In the genomic region with DNA sequence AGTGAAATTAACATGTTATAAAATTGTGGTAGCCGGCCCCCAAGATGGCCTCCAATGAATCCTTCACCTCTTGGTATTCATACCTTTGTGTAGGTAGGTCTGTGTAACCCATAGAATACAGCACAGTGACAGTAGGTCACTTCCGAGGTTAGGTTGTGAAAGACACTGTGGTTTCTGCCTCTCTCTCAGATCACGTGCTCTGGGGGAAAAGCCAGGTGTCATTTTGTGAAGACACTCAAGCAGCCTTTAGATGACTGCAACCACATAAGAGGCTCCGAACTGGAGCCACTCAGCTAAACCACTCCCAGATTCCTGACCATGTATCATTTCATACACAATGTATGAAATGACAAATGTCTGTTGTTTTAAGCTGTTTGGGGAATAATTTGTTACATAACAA, we compare ENCODE assay signal across 9 cellular contexts. TPM values are rescaled to one million over a fixed set of nuclear protein-coding genes. Genes with fewer than 3 reads are reported as not detected.
DNase-seq lines count a peak whose midpoint lies in the region; ATAC-seq and TF ChIP-seq lines count a peak whose summit lies in the region.
"Had no signal": no experiment of that assay in that cellular context is flagged by ENCODE, and none has a peak within 500 bp of the region (broad histone marks: within the 10 kb centered on the region; RNA-seq: fewer than 3 reads in every experiment).

No MANE protein-coding gene starts in this region.

- no peaks in the 10 kb centered on the region for H3K9me2 ChIP-seq in PC-3 (replicated peaks; ENCODE audit: low read length)

- peaks cover 0 to 12% of the 10 kb centered on the region in 2 donors for H3K36me3 Mint-ChIP-seq in CD4-positive, alpha-beta memory T cell
- peaks cover 7% of the 10 kb centered on the region for H3K36me3 Mint-ChIP-seq in activated CD8-positive, alpha-beta T cell treated with anti-CD3 and anti-CD28 coated beads, Interleukin-2, amount 10 ng/mL, durations not matched to agents 7 days and 5 days (ENCODE audit: low read depth)
- peaks cover 40% of the 10 kb centered on the region for H3K36me3 Mint-ChIP-seq in nephron progenitor cell (ENCODE audit: low read depth)

- BruUV-seq in IMR-90 (replicated peaks; lab: Mats Ljungman, UMichigan) (no TSS peak), PC-3 (replicated peaks; lab: Mats Ljungman, UMichigan) (no TSS peak)

- H3K4ac ChIP-seq in IMR-90 (ENCODE audit: low read depth, low read length), result no peak overlapping the region

- no peak for TF ChIP-seq POLR2A in IMR-90 (IDR thresholded peaks at IDR 0.05; ENCODE audit: low read depth, low read length)

- H2AK9ac ChIP-seq in IMR-90 (replicated peaks; ENCODE audit: low read depth, low read length, poor library complexity), result no peak overlapping the region

- peaks cover 18 to 29% (median 18%) of the 10 kb centered on the region in 4 donors for H3K4me1 Mint-ChIP-seq in CD4-positive, alpha-beta memory T cell
- peaks cover 25% of the 10 kb centered on the region for H3K4me1 Mint-ChIP-seq in activated CD8-positive, alpha-beta T cell treated with anti-CD3 and anti-CD28 coated beads, Interleukin-2, amount 10 ng/mL, durations not matched to agents 7 days and 5 days (ENCODE audit: low read depth)
- H3K4me1 Mint-ChIP-seq in nephron progenitor cell, result peaks cover 15% of the 10 kb centered on the region

- H4K5ac ChIP-seq in IMR-90 (ENCODE audit: low read depth, low read length), result no peak overlapping the region

- peak overlapping the region in 7 of 8 donors; percentile 10 to 50 (median 17) for H3K4me3 Mint-ChIP-seq in CD4-positive, alpha-beta memory T cell
- H3K4me3 Mint-ChIP-seq in activated CD8-positive, alpha-beta T cell treated with anti-CD3 and anti-CD28 coated beads, Interleukin-2, amount 10 ng/mL, durations not matched to agents 7 days and 5 days, result no peak overlapping the region
- no peak overlapping the region for H3K4me3 Mint-ChIP-seq in nephron progenitor cell

- peak; percentile 78 to 89 (median 83) for DNase-seq in CD4-positive, alpha-beta memory T cell
- DNase-seq in IMR-90 (no peak), sciatic nerve (ENCODE audit: low spot score) (no peak), nephron progenitor cell (no peak), PC-3 (no peak), midbrain (lab: John Stamatoyannopoulos, UW) (no peak)
- DNase-seq in activated CD8-positive, alpha-beta T cell treated with anti-CD3 and anti-CD28 coated beads, Interleukin-2, amount 10 ng/mL, durations not matched to agents 7 days and 5 days, result peak; percentile 82
- DNase-seq: pancreas had no signal

- no peak overlapping the region for H2AK5ac ChIP-seq in IMR-90 (ENCODE audit: low read depth, low read length)

- H4K91ac ChIP-seq in IMR-90 (ENCODE audit: insufficient read depth, low read depth, low read length), result no peak overlapping the region

- H3K4me2 ChIP-seq in IMR-90 (ENCODE audit: low read depth, low read length) (no peak overlapping the region), PC-3 (ENCODE audit: low read length) (no peak overlapping the region)

- no peak overlapping the region for H2BK20ac ChIP-seq in IMR-90 (ENCODE audit: low read depth, low read length)

- H3K27ac Mint-ChIP-seq in CD4-positive, alpha-beta memory T cell, result peak overlapping the region; percentile 84 to 90 (median 87)
- no peak overlapping the region for H3K27ac Mint-ChIP-seq in activated CD8-positive, alpha-beta T cell treated with anti-CD3 and anti-CD28 coated beads, Interleukin-2, amount 10 ng/mL, durations not matched to agents 7 days and 5 days
- no peak overlapping the region for H3K27ac Mint-ChIP-seq in nephron progenitor cell

- H2BK5ac ChIP-seq in IMR-90 (ENCODE audit: low read depth, low read length, poor library complexity, severe bottlenecking), result no peak overlapping the region

- H3K27me3 ChIP-seq in CD4-positive, alpha-beta memory T cell (ENCODE audit: insufficient read depth, low read length), result no peaks in the 10 kb centered on the region
- H3K27me3 ChIP-seq in IMR-90 (ENCODE audit: control insufficient read depth, insufficient read depth, low read length) (no peaks in the 10 kb centered on the region), PC-3 (ENCODE audit: low read length) (no peaks in the 10 kb centered on the region)
- H3K27me3 ChIP-seq: pancreas had no signal

- H3K79me1 ChIP-seq in IMR-90 (ENCODE audit: low read depth in 1 of 2, low read length in 2 of 2), result peaks cover 0 to 15% of the 10 kb centered on the region in 2 experiments; a peak in 2 of 4 replicates

- H2BK120ac ChIP-seq in IMR-90 (ENCODE audit: low read depth, low read length), result no peak overlapping the region

- H2BK15ac ChIP-seq in IMR-90 (ENCODE audit: low read depth, low read length), result no peak overlapping the region

- 0 out of 2 replicates have a peak overlapping the region, but pooled peaks have one; percentile 65 for H3K23ac ChIP-seq in IMR-90 (ENCODE audit: low read depth, low read length)

- H3K9me3 ChIP-seq in CD4-positive, alpha-beta memory T cell (ENCODE audit: control insufficient read depth in 1 of 2, low read length in 2 of 2), result no peaks in the 10 kb centered on the region
- H3K9me3 ChIP-seq in IMR-90 (ENCODE audit: control insufficient read depth, insufficient read depth, low read length) (no peaks in the 10 kb centered on the region), PC-3 (ENCODE audit: low read length) (no peaks in the 10 kb centered on the region)
- H3K9me3 ChIP-seq: pancreas had no signal

- no peak overlapping the region for H4K8ac ChIP-seq in IMR-90 (ENCODE audit: low read depth in 2 of 2, low read length in 2 of 2)

- no peak for TF ChIP-seq RAD21 in IMR-90 (IDR thresholded peaks at IDR 0.05; ENCODE audit: low read length)

- no peak overlapping the region for H3K4me3 ChIP-seq in CD4-positive, alpha-beta memory T cell (ENCODE audit: low read length in 2 of 2)
- H3K4me3 ChIP-seq in IMR-90 (ENCODE audit: insufficient read depth, low read depth, low read length) (no peak overlapping the region), PC-3 (ENCODE audit: low read length) (no peak overlapping the region)
- H3K4me3 ChIP-seq: pancreas had no signal

- in situ Hi-C loops in IMR-90 (cut with MboI; ENCODE audit: low sequenced_read_pairs), result no loop called here

- no peak overlapping the region for H2AFZ ChIP-seq in IMR-90 (replicated peaks; ENCODE audit: low read length, poor library complexity)
- H2AFZ ChIP-seq in PC-3 (ENCODE audit: low read length), result no peak overlapping the region

- H3F3A ChIP-seq in PC-3 (ENCODE audit: low read length, unreplicated experiment), result no peaks in the 10 kb centered on the region

- no peak overlapping the region for H3K9ac ChIP-seq in IMR-90 (ENCODE audit: low read depth, low read length)
- no peak overlapping the region for H3K9ac ChIP-seq in PC-3 (ENCODE audit: low read length)

- ATAC-seq in GM21360 (IDR thresholded peaks at IDR 0.05; ENCODE audit: unreplicated experiment) (peak; percentile 81), IMR-90 (ENCODE audit: low read depth) (no peak), sciatic nerve (peak; percentile 62), PC-3 (no peak)
- peak; percentile 97 for ATAC-seq in activated CD8-positive, alpha-beta T cell treated with anti-CD3 and anti-CD28 coated beads, Interleukin-2, amount 10 ng/mL, durations not matched to agents 7 days and 5 days

- H3K18ac ChIP-seq in IMR-90 (ENCODE audit: low read depth, low read length), result no peak overlapping the region

- dilution Hi-C loops in IMR-90 (cut with HindIII; ENCODE audit: low sequenced_read_pairs, unreplicated experiment), result no loop called here

- no peak overlapping the region for H3K56ac ChIP-seq in IMR-90 (ENCODE audit: extremely low read depth, insufficient read depth, low read length)

- intact Hi-C loops in CD4-positive, alpha-beta memory T cell (cut with micrococcal nuclease), result loop anchor here (1.0 kb wide), 1 partner anchor 9 kb away; a partner anchor contains a TSS
- intact Hi-C loops in IMR-90 (cut with micrococcal nuclease) (no loop called here), sciatic nerve (cut with DNase I) (no loop called here), PC-3 (cut with micrococcal nuclease) (no loop called here)

- CTCF ChIA-PET in CD4-positive, alpha-beta memory T cell (lab: Charles Lee; ENCODE audit: partially characterized antibody), result interaction anchor here (1.1 to 3.4 kb wide), 3 partner anchors 8 to 233 kb away, joined by 3 to 12 read pairs (median 5); no protein-coding TSS in a partner anchor
- CTCF ChIA-PET in IMR-90 (lab: Yijun Ruan, JAX) (no interaction called here), PC-3 (lab: Charles Lee) (no interaction called here)
- CTCF ChIA-PET in activated CD8-positive, alpha-beta T cell treated with anti-CD3 and anti-CD28 coated beads, Interleukin-2, amount 10 ng/mL, durations not matched to agents 7 days and 5 days (lab: Charles Lee), result interaction anchor here (0.7 to 2.6 kb wide), 6 partner anchors 8 to 475 kb away, joined by 3 to 10 read pairs (median 3); a partner anchor contains a TSS

- peak overlapping the region; percentile 17 for H3K27ac ChIP-seq in CD4-positive, alpha-beta memory T cell (ENCODE audit: low read depth, low read length)
- H3K27ac ChIP-seq in IMR-90 (ENCODE audit: insufficient read depth, low read length), result no peak overlapping the region
- H3K27ac ChIP-seq in PC-3 (ENCODE audit: low read length), result no peak overlapping the region
- H3K27ac ChIP-seq: pancreas had no signal

- WGBS in IMR-90 (ENCODE audit: extremely low coverage in 2 of 2, insufficient read length in 1 of 2), 2 experiments, result no CpG with 5 or more reads among the region's 4 CpGs

- no peaks in the 10 kb centered on the region for H3K36me3 ChIP-seq in CD4-positive, alpha-beta memory T cell (ENCODE audit: insufficient read depth, low read length)
- H3K36me3 ChIP-seq in IMR-90 (ENCODE audit: control insufficient read depth, insufficient read depth, low read length), result no peaks in the 10 kb centered on the region
- no peaks in the 10 kb centered on the region for H3K36me3 ChIP-seq in PC-3 (ENCODE audit: low read depth, low read length)
- H3K36me3 ChIP-seq: pancreas had no signal

- H3K79me2 ChIP-seq in PC-3 (ENCODE audit: low read length), result peaks cover 12% of the 10 kb centered on the region; the same call in 1 of the 2 replicates

- H3K14ac ChIP-seq in IMR-90 (replicated peaks; ENCODE audit: low read depth, low read length), result no peak overlapping the region

- peaks cover 19% of the 10 kb centered on the region for H3K4me1 ChIP-seq in CD4-positive, alpha-beta memory T cell (ENCODE audit: insufficient read depth, low read length)
- H3K4me1 ChIP-seq in IMR-90 (ENCODE audit: control insufficient read depth, insufficient read depth, low read length) (peaks cover 2% of the 10 kb centered on the region; the same call in 1 of the 2 replicates), PC-3 (ENCODE audit: insufficient read depth, low read length) (no peaks in the 10 kb centered on the region)

- no peaks in the 10 kb centered on the region for H3K27me3 Mint-ChIP-seq in CD4-positive, alpha-beta memory T cell
- H3K27me3 Mint-ChIP-seq in activated CD8-positive, alpha-beta T cell treated with anti-CD3 and anti-CD28 coated beads, Interleukin-2, amount 10 ng/mL, durations not matched to agents 7 days and 5 days (ENCODE audit: low read depth), result peaks cover 11% of the 10 kb centered on the region
- peaks cover 4% of the 10 kb centered on the region for H3K27me3 Mint-ChIP-seq in nephron progenitor cell (ENCODE audit: low read depth, poor library complexity)

- peaks cover 3% of the 10 kb centered on the region for H3K9me1 ChIP-seq in IMR-90 (ENCODE audit: insufficient read depth, low read length)

- H4K20me1 ChIP-seq in IMR-90 (ENCODE audit: insufficient read depth, low read length) (no peaks in the 10 kb centered on the region), PC-3 (ENCODE audit: low read length) (no peaks in the 10 kb centered on the region)

- TF ChIP-seq CTCF in IMR-90 (conservative IDR thresholded peaks at IDR 0.05; ENCODE audit: low read depth, low read length), result no peak
- no peak for TF ChIP-seq CTCF in nephron progenitor cell (IDR thresholded peaks at IDR 0.05)
- no peak for TF ChIP-seq CTCF in PC-3 (conservative IDR thresholded peaks at IDR 0.05; ENCODE audit: low read depth, low read length)

- no peaks in the 10 kb centered on the region for H3K9me3 Mint-ChIP-seq in CD4-positive, alpha-beta memory T cell
- no peaks in the 10 kb centered on the region for H3K9me3 Mint-ChIP-seq in activated CD8-positive, alpha-beta T cell treated with anti-CD3 and anti-CD28 coated beads, Interleukin-2, amount 10 ng/mL, durations not matched to agents 7 days and 5 days (ENCODE audit: insufficient read depth)
- peaks cover 11% of the 10 kb centered on the region for H3K9me3 Mint-ChIP-seq in nephron progenitor cell

- POLR2A ChIA-PET in CD4-positive, alpha-beta memory T cell (lab: Charles Lee; ENCODE audit: partially characterized antibody), result interaction anchor here (0.6 to 4.7 kb wide), 6 partner anchors 9 to 449 kb away, joined by 3 to 90 read pairs (median 4); a partner anchor contains a TSS
- POLR2A ChIA-PET in IMR-90 (lab: Charles Lee; ENCODE audit: unreplicated experiment), result no interaction called here
- POLR2A ChIA-PET in activated CD8-positive, alpha-beta T cell treated with anti-CD3 and anti-CD28 coated beads, Interleukin-2, amount 10 ng/mL, durations not matched to agents 7 days and 5 days (lab: Charles Lee), result interaction anchor here (3.4 kb wide), 1 partner anchor 10 kb away, joined by 20 read pairs; a partner anchor contains a TSS
- POLR2A ChIA-PET in PC-3 (lab: Charles Lee; ENCODE audit: unreplicated experiment), result no interaction called here

RNA-seq across cellular contexts. Expression of a gene that starts 9.8 kb away (rescaled TPM):
- 10 to 100 TPM; 30.4 to 31.8 TPM for total RNA-seq in CD4-positive, alpha-beta memory T cell
- 10 to 100 TPM; 13.5 to 15.1 TPM for polyA plus RNA-seq in CD4-positive, alpha-beta memory T cell
- total RNA-seq in IMR-90 (2012; rRNA removed) (15.4 and 22.5 TPM in 2 replicates), sciatic nerve (24.3 TPM), PC-3 (2014; rRNA removed) (6.0 and 9.0 TPM in 2 replicates)
- polyA plus RNA-seq in IMR-90 (2012; rRNA removed), result 8.3 and 12.1 TPM in 2 replicates
- polyA plus RNA-seq in IMR-90 (2012; cell fraction: cytosol; rRNA removed), result 1.6 and 2.3 TPM in 2 replicates
- polyA plus RNA-seq in IMR-90 (2012; cell fraction: nucleus; rRNA removed; ENCODE audit: low replicate concordance), result 5.0 and 36.2 TPM in 2 replicates
- total RNA-seq in activated CD8-positive, alpha-beta T cell treated with anti-CD3 and anti-CD28 coated beads, Interleukin-2, amount 10 ng/mL, durations not matched to agents 7 days and 5 days, result 10 to 100 TPM; 14.8 to 16.7 TPM

Comparison
In these comparisons a context has a peak if more than half of its experiments do, and no peak if none do; other contexts are left out.
1. DNase-seq: peak in CD4-positive, alpha-beta memory T cell (5 of 5) and activated CD8-positive, alpha-beta T cell treated with anti-CD3 and anti-CD28 coated beads, Interleukin-2, amount 10 ng/mL, durations not matched to agents 7 days and 5 days (single experiment); none in IMR-90 (single experiment), sciatic nerve (single experiment), nephron progenitor cell (single experiment), PC-3 (single experiment) and midbrain (single experiment).
2. H3K27ac Mint-ChIP-seq: peak in CD4-positive, alpha-beta memory T cell (7 of 7); none in activated CD8-positive, alpha-beta T cell treated with anti-CD3 and anti-CD28 coated beads, Interleukin-2, amount 10 ng/mL, durations not matched to agents 7 days and 5 days (single experiment) and nephron progenitor cell (single experiment).
3. H3K4me3 Mint-ChIP-seq: peak in CD4-positive, alpha-beta memory T cell (7 of 8); none in activated CD8-positive, alpha-beta T cell treated with anti-CD3 and anti-CD28 coated beads, Interleukin-2, amount 10 ng/mL, durations not matched to agents 7 days and 5 days (single experiment) and nephron progenitor cell (single experiment).
4. ATAC-seq: peak in GM21360 (single experiment), activated CD8-positive, alpha-beta T cell treated with anti-CD3 and anti-CD28 coated beads, Interleukin-2, amount 10 ng/mL, durations not matched to agents 7 days and 5 days (single experiment) and sciatic nerve (single experiment); none in IMR-90 (single experiment) and PC-3 (single experiment).
5. CTCF ChIA-PET loops: an anchor here in CD4-positive, alpha-beta memory T cell (1.1 to 3.4 kb wide) and activated CD8-positive, alpha-beta T cell treated with anti-CD3 and anti-CD28 coated beads, Interleukin-2, amount 10 ng/mL, durations not matched to agents 7 days and 5 days (0.7 to 2.6 kb wide); none called in IMR-90 and PC-3.
6. POLR2A ChIA-PET loops: an anchor here in CD4-positive, alpha-beta memory T cell (0.6 to 4.7 kb wide) and activated CD8-positive, alpha-beta T cell treated with anti-CD3 and anti-CD28 coated beads, Interleukin-2, amount 10 ng/mL, durations not matched to agents 7 days and 5 days (3.4 kb wide); none called in IMR-90 and PC-3.